Comparison of ENCODE assay signal across 20 cellular contexts in the genomic region with DNA sequence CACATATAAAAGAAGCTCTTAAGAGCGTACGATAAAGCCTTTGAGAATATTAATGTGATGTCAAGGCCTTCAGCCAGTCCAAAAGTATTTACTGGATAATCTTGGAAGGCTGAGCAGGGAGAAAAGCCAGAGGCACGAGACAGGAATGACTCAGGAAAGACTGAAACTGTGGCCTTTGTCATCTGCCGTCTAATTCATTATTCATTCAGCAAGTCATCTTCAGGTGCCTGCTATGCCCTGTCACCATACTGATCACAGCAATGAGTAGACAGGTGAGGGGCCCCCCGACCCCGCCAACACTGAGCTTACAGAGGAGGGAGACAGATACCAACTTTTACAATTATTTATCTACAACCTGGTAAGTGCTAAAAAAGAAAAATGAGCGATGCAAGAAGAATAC.
DNase-seq lines count a peak whose midpoint lies in the region; ATAC-seq, FAIRE-seq and TF ChIP-seq lines count a peak whose summit lies in the region.
"Had no signal": no experiment of that assay in that cellular context is flagged by ENCODE, and none has a peak within 500 bp of the region (broad histone marks: within the 10 kb centered on the region; RNA-seq: fewer than 3 reads in every experiment).

No MANE protein-coding gene starts in this region.

- H3K79me2 ChIP-seq in GM23248 (ENCODE audit: insufficient read depth) (no peaks in the 10 kb centered on the region), osteoblast (ENCODE audit: insufficient read depth, low read length) (no peaks in the 10 kb centered on the region)

- H3K27ac Mint-ChIP-seq in activated CD4-positive, alpha-beta memory T cell treated with anti-CD3 and anti-CD28 coated beads for 36 hours, result no peak overlapping the region
- no peak overlapping the region for H3K27ac Mint-ChIP-seq in activated CD4-positive, alpha-beta memory T cell treated with anti-CD3 and anti-CD28 coated beads, Interleukin-2, amount 10 ng/mL, durations not matched to agents 7 days and 5 days

- H3F3A ChIP-seq in GM23248 (ENCODE audit: insufficient read depth), result peaks cover 7% of the 10 kb centered on the region; the same call in 1 of the 2 replicates

- no peak overlapping the region for H3K9ac ChIP-seq in GM23248

- no peaks in the 10 kb centered on the region for H3K9me2 ChIP-seq in GM23248 (ENCODE audit: insufficient read depth)

- peaks cover 33% of the 10 kb centered on the region for H3K36me3 Mint-ChIP-seq in activated CD4-positive, alpha-beta memory T cell treated with anti-CD3 and anti-CD28 coated beads for 36 hours
- H3K36me3 Mint-ChIP-seq in activated CD4-positive, alpha-beta memory T cell treated with anti-CD3 and anti-CD28 coated beads, Interleukin-2, amount 10 ng/mL, durations not matched to agents 7 days and 5 days (ENCODE audit: low read depth), result peaks cover 18% of the 10 kb centered on the region

- H3K27me3 ChIP-seq in GM23248 (replicated peaks; ENCODE audit: insufficient read depth) (no peaks in the 10 kb centered on the region), bronchial epithelial cell (ENCODE audit: control insufficient read depth, insufficient read depth, low read length) (no peaks in the 10 kb centered on the region), osteoblast (ENCODE audit: insufficient read depth, low read length) (no peaks in the 10 kb centered on the region), upper lobe of left lung (no peaks in the 10 kb centered on the region)
- H3K27me3 ChIP-seq: breast epithelium, stomach had no signal

- no peaks in the 10 kb centered on the region for H3K27me3 Mint-ChIP-seq in activated CD4-positive, alpha-beta memory T cell treated with anti-CD3 and anti-CD28 coated beads for 36 hours
- H3K27me3 Mint-ChIP-seq in activated CD4-positive, alpha-beta memory T cell treated with anti-CD3 and anti-CD28 coated beads, Interleukin-2, amount 10 ng/mL, durations not matched to agents 7 days and 5 days, result no peaks in the 10 kb centered on the region
- H3K27me3 Mint-ChIP-seq: progenitor cell of endocrine pancreas had no signal

- intact Hi-C loops in activated CD4-positive, alpha-beta memory T cell treated with anti-CD3 and anti-CD28 coated beads for 36 hours (cut with micrococcal nuclease), result no loop called here

- no peak overlapping the region for H3K4me2 ChIP-seq in GM23248 (ENCODE audit: unreplicated experiment)
- H3K4me2 ChIP-seq in osteoblast (ENCODE audit: insufficient read depth, low read length), result no peak overlapping the region
- H3K4me2 ChIP-seq: PC-9 had no signal

- DNase-seq in activated CD4-positive, alpha-beta memory T cell treated with anti-CD3 and anti-CD28 coated beads for 36 hours, result peak; percentile 47
- DNase-seq in activated CD4-positive, alpha-beta memory T cell treated with anti-CD3 and anti-CD28 coated beads, Interleukin-2, amount 10 ng/mL, durations not matched to agents 7 days and 5 days, result no peak
- peak; percentile 55 for DNase-seq in GM23248
- peak; percentile 68 for DNase-seq in bronchial epithelial cell (ENCODE audit: low read depth)
- DNase-seq in osteoblast (ENCODE audit: insufficient read length, low spot score, missing footprints), result peak; percentile 85
- no peak for DNase-seq in stimulated activated CD8-positive, alpha-beta memory T cell treated with anti-CD3 and anti-CD28 coated beads, Interleukin-4, amount 100 ng/mL, for 48 hours
- DNase-seq in mesenteric fat pad (ENCODE audit: low spot score), result no peak
- no peak for DNase-seq in upper lobe of left lung
- DNase-seq: activated naive CD4-positive, alpha-beta T cell treated with Interleukin-2 at 50 U/mL for 16 hours; CD8-positive, alpha-beta T cell; DND-41; endodermal cell; MV-4-11; natural killer cell; NCI-H748 treated with DMSO at 0.1 percent for 48 hours; PC-9; stomach had no signal

- WGBS in GM23248 (ENCODE audit: low coverage in 1 of 2, low lambda C conversion rate in 2 of 2, missing lambda C conversion rate in 2 of 2), 2 experiments, result 55 to 58% methylated on average over 7 of the region's 7 CpGs
- 86% methylated on average over 7 of the region's 7 CpGs for WGBS in upper lobe of left lung, 2 donors

- in situ Hi-C loops in GM23248 (cut with MboI), result no loop called here

- H4K20me1 ChIP-seq in GM23248 (ENCODE audit: insufficient read depth) (no peaks in the 10 kb centered on the region), osteoblast (ENCODE audit: insufficient read depth, low read length) (peaks cover 6% of the 10 kb centered on the region)

- H3K4me3 Mint-ChIP-seq in activated CD4-positive, alpha-beta memory T cell treated with anti-CD3 and anti-CD28 coated beads for 36 hours, result no peak overlapping the region
- H3K4me3 Mint-ChIP-seq in activated CD4-positive, alpha-beta memory T cell treated with anti-CD3 and anti-CD28 coated beads, Interleukin-2, amount 10 ng/mL, durations not matched to agents 7 days and 5 days, result no peak overlapping the region
- H3K4me3 Mint-ChIP-seq: CD8-positive, alpha-beta T cell; endodermal cell; natural killer cell had no signal

- H3K27ac ChIP-seq in GM23248 (no peak overlapping the region), osteoblast (ENCODE audit: low read depth, low read length) (peak overlapping the region; percentile 10), upper lobe of left lung (no peak overlapping the region)
- H3K27ac ChIP-seq: breast epithelium, PC-9, SK-N-MC, stomach had no signal

- H3K4me3 ChIP-seq in GM23248, result no peak overlapping the region
- H3K4me3 ChIP-seq in bronchial epithelial cell (ENCODE audit: low read depth, low read length), result no peak overlapping the region
- H3K4me3 ChIP-seq in osteoblast (ENCODE audit: insufficient read depth, low read length), result no peak overlapping the region
- H3K4me3 ChIP-seq in upper lobe of left lung, result no peak overlapping the region
- H3K4me3 ChIP-seq: breast epithelium, PC-9, SK-N-MC, stomach had no signal

- H2AFZ ChIP-seq in GM23248 (no peak overlapping the region), osteoblast (ENCODE audit: low read length) (no peak overlapping the region)
- H2AFZ ChIP-seq: PC-9 had no signal

- no peak for TF ChIP-seq CTCF in bronchial epithelial cell (IDR thresholded peaks at IDR 0.05; ENCODE audit: insufficient read depth, low read length, severe bottlenecking)
- TF ChIP-seq CTCF in osteoblast (IDR thresholded peaks at IDR 0.05; ENCODE audit: extremely low read depth, low read depth, low read length), result no peak
- no peak for TF ChIP-seq CTCF in upper lobe of left lung (IDR thresholded peaks at IDR 0.05)

- H3K36me3 ChIP-seq in GM23248 (ENCODE audit: low read depth), result peaks cover 12% of the 10 kb centered on the region
- peaks cover 18% of the 10 kb centered on the region for H3K36me3 ChIP-seq in bronchial epithelial cell (ENCODE audit: control insufficient read depth, insufficient read depth, low read length)
- H3K36me3 ChIP-seq in osteoblast (ENCODE audit: insufficient read depth, low read length), result peaks cover 37% of the 10 kb centered on the region
- H3K36me3 ChIP-seq in upper lobe of left lung, result peaks cover 3 to 64% (median 31%) of the 10 kb centered on the region in 4 donors
- H3K36me3 ChIP-seq: breast epithelium had no signal

- FAIRE-seq in bronchial epithelial cell (lab: Jason Lieb, UNC), result no peak

- TF ChIP-seq EP300 in upper lobe of left lung (IDR thresholded peaks at IDR 0.05), result no peak

- H3K9me3 ChIP-seq in GM23248 (ENCODE audit: low read depth) (no peaks in the 10 kb centered on the region), osteoblast (ENCODE audit: low read depth, low read length) (no peaks in the 10 kb centered on the region), upper lobe of left lung (no peaks in the 10 kb centered on the region)
- H3K9me3 ChIP-seq: breast epithelium, stomach had no signal

- POLR2A ChIA-PET in activated CD4-positive, alpha-beta memory T cell treated with anti-CD3 and anti-CD28 coated beads for 36 hours (lab: Charles Lee), result no interaction called here
- POLR2A ChIA-PET in activated CD4-positive, alpha-beta memory T cell treated with anti-CD3 and anti-CD28 coated beads, Interleukin-2, amount 10 ng/mL, durations not matched to agents 7 days and 5 days (lab: Charles Lee), result no interaction called here

- peaks cover 48% of the 10 kb centered on the region for H3K4me1 Mint-ChIP-seq in activated CD4-positive, alpha-beta memory T cell treated with anti-CD3 and anti-CD28 coated beads for 36 hours (ENCODE audit: low read depth)
- H3K4me1 Mint-ChIP-seq in activated CD4-positive, alpha-beta memory T cell treated with anti-CD3 and anti-CD28 coated beads, Interleukin-2, amount 10 ng/mL, durations not matched to agents 7 days and 5 days, result peaks cover 10% of the 10 kb centered on the region

- ATAC-seq in upper lobe of left lung (ENCODE audit: low FRiP score in 2 of 2), result no peak
- ATAC-seq: CD8-positive, alpha-beta T cell; natural killer cell had no signal

- H3K4me1 ChIP-seq in GM23248 (ENCODE audit: insufficient read depth) (peaks cover 7% of the 10 kb centered on the region), osteoblast (ENCODE audit: insufficient read depth, low read length) (peaks cover 4% of the 10 kb centered on the region), upper lobe of left lung (no peaks in the 10 kb centered on the region)
- H3K4me1 ChIP-seq: breast epithelium had no signal

- no peak for TF ChIP-seq POLR2A in upper lobe of left lung (IDR thresholded peaks at IDR 0.05)

- CTCF ChIA-PET in activated CD4-positive, alpha-beta memory T cell treated with anti-CD3 and anti-CD28 coated beads for 36 hours (lab: Charles Lee), result no interaction called here
- CTCF ChIA-PET in activated CD4-positive, alpha-beta memory T cell treated with anti-CD3 and anti-CD28 coated beads, Interleukin-2, amount 10 ng/mL, durations not matched to agents 7 days and 5 days (lab: Charles Lee), result no interaction called here

- no peaks in the 10 kb centered on the region for H3K9me3 Mint-ChIP-seq in activated CD4-positive, alpha-beta memory T cell treated with anti-CD3 and anti-CD28 coated beads for 36 hours
- no peaks in the 10 kb centered on the region for H3K9me3 Mint-ChIP-seq in activated CD4-positive, alpha-beta memory T cell treated with anti-CD3 and anti-CD28 coated beads, Interleukin-2, amount 10 ng/mL, durations not matched to agents 7 days and 5 days
- H3K9me3 Mint-ChIP-seq: CD8-positive, alpha-beta T cell; endodermal cell; natural killer cell had no signal

Comparison
In these comparisons a context has a peak if more than half of its experiments do, and no peak if none do; other contexts are left out.
1. DNase-seq: peak in activated CD4-positive, alpha-beta memory T cell treated with anti-CD3 and anti-CD28 coated beads for 36 hours (single experiment), GM23248 (single experiment), bronchial epithelial cell (single experiment) and osteoblast (single experiment); none in activated CD4-positive, alpha-beta memory T cell treated with anti-CD3 and anti-CD28 coated beads, Interleukin-2, amount 10 ng/mL, durations not matched to agents 7 days and 5 days (single experiment), stimulated activated CD8-positive, alpha-beta memory T cell treated with anti-CD3 and anti-CD28 coated beads, Interleukin-4, amount 100 ng/mL, for 48 hours (single experiment), mesenteric fat pad (single experiment) and upper lobe of left lung (0 of 2).